In genomic region chr2:54274781-54275242, GRCh38 we compare ENCODE assay signal across 11 cellular contexts. TPM values are rescaled to one million over a fixed set of nuclear protein-coding genes. Genes with fewer than 3 reads are reported as not detected.
DNase-seq lines count a peak whose midpoint lies in the region; ATAC-seq and TF ChIP-seq lines count a peak whose summit lies in the region.
"Had no signal": no experiment of that assay in that cellular context is flagged by ENCODE, and none has a peak within 500 bp of the region (broad histone marks: within the 10 kb centered on the region; RNA-seq: fewer than 3 reads in every experiment).

No MANE protein-coding gene starts in this region.

- H3K4me1 ChIP-seq in A673 (ENCODE audit: insufficient read depth, low read length, poor library complexity, severe bottlenecking): peaks cover 14% of the 10 kb centered on the region
- H3K4me1 ChIP-seq: gastrocnemius medialis had no signal

- no peak for TF ChIP-seq CTCF in A673 (conservative IDR thresholded peaks at IDR 0.05; ENCODE audit: low read depth, low read length)
- TF ChIP-seq CTCF in SU-DHL-6 (IDR thresholded peaks at IDR 0.05; ENCODE audit: insufficient read depth, low read length, poor library complexity, severe bottlenecking): no peak
- TF ChIP-seq CTCF in fibroblast of villous mesenchyme (IDR thresholded peaks at IDR 0.05; ENCODE audit: insufficient read depth, low read depth, low read length): no peak
- no peak for TF ChIP-seq CTCF in endothelial cell (IDR thresholded peaks at IDR 0.05; ENCODE audit: unreplicated experiment)

- H3K27ac ChIP-seq in A673 (ENCODE audit: low read depth, low read length, poor library complexity, severe bottlenecking) (peak overlapping the region; percentile 60), SU-DHL-6 (ENCODE audit: low read depth, low read length) (peak overlapping the region; percentile 21; the same call in 1 of the 2 replicates)

- no peaks in the 10 kb centered on the region for H3K79me2 ChIP-seq in SU-DHL-6 (ENCODE audit: insufficient read depth, low read length)

- peak overlapping the region; percentile 9 for H3K4me2 ChIP-seq in SU-DHL-6 (ENCODE audit: low read depth, low read length, poor library complexity, severe bottlenecking)

- no peaks in the 10 kb centered on the region for H3K27me3 Mint-ChIP-seq in endothelial cell (ENCODE audit: unreplicated experiment)

- H3K9me3 Mint-ChIP-seq in endothelial cell (ENCODE audit: unreplicated experiment): no peaks in the 10 kb centered on the region

- BruUV-seq in A673 (replicated peaks; lab: Mats Ljungman, UMichigan): no TSS peak

- no peaks in the 10 kb centered on the region for H4K20me1 ChIP-seq in SU-DHL-6 (ENCODE audit: low read depth, low read length)

- peak overlapping the region; percentile 3 for H2AFZ ChIP-seq in SU-DHL-6 (ENCODE audit: low read depth, low read length, severe bottlenecking)

- H3K27ac Mint-ChIP-seq in endothelial cell (ENCODE audit: unreplicated experiment): no peak overlapping the region

- H3K4me3 Mint-ChIP-seq in endothelial cell (ENCODE audit: unreplicated experiment): no peak overlapping the region

- ATAC-seq in GM21381 (IDR thresholded peaks at IDR 0.05; ENCODE audit: unreplicated experiment): no peak

- peaks cover 7% of the 10 kb centered on the region for H3K36me3 Mint-ChIP-seq in endothelial cell (ENCODE audit: low read depth, unreplicated experiment)

- H3K9me3 ChIP-seq in A673 (ENCODE audit: low read depth, low read length, poor library complexity, severe bottlenecking) (peaks cover 4% of the 10 kb centered on the region), SU-DHL-6 (ENCODE audit: insufficient read depth, low read length) (no peaks in the 10 kb centered on the region)
- H3K9me3 ChIP-seq: gastrocnemius medialis had no signal

- no peaks in the 10 kb centered on the region for H3F3A ChIP-seq in SU-DHL-6 (ENCODE audit: insufficient read depth)

- intact Hi-C loops in A673 (cut with micrococcal nuclease; ENCODE audit: unreplicated experiment): no loop called here

- H3K9me2 ChIP-seq in SU-DHL-6 (replicated peaks; ENCODE audit: insufficient read depth, low read length): no peaks in the 10 kb centered on the region

- H3K4me3 ChIP-seq in A673 (ENCODE audit: low read depth, low read length, poor library complexity, severe bottlenecking) (no peak overlapping the region), SU-DHL-6 (ENCODE audit: insufficient read depth, low read length, poor library complexity, severe bottlenecking) (no peak overlapping the region), fibroblast of villous mesenchyme (ENCODE audit: low read depth, low read length) (no peak overlapping the region)
- H3K4me3 ChIP-seq: gastrocnemius medialis had no signal

- H3K9ac ChIP-seq in SU-DHL-6 (ENCODE audit: low read length): no peak overlapping the region

- DNase-seq in A673 (ENCODE audit: low spot score) (peak; percentile 41), H4 (ENCODE audit: low spot score) (peak; percentile 79), fibroblast of villous mesenchyme (ENCODE audit: low read depth) (peak; percentile 85), endothelial cell (ENCODE audit: low spot score) (no peak), islet precursor cell (no peak)
- no peak for DNase-seq in stimulated activated CD4-positive, alpha-beta T cell treated with anti-CD3 and anti-CD28 coated beads, Interleukin-1b, Interleukin-23, amount 100 ng/mL, for 48 hours
- DNase-seq: activated naive CD4-positive, alpha-beta T cell; COR-L47; gastrocnemius medialis had no signal

- POLR2A ChIA-PET in A673 (lab: Charles Lee; ENCODE audit: low non-redundant PET): no interaction called here

- no peaks in the 10 kb centered on the region for H3K27me3 ChIP-seq in A673 (replicated peaks; ENCODE audit: insufficient read depth, low read depth, low read length, poor library complexity)
- no peaks in the 10 kb centered on the region for H3K27me3 ChIP-seq in SU-DHL-6 (ENCODE audit: low read length)
- H3K27me3 ChIP-seq: gastrocnemius medialis had no signal

- H3K36me3 ChIP-seq in A673 (ENCODE audit: insufficient read depth, low read length, poor library complexity, severe bottlenecking) (no peaks in the 10 kb centered on the region), SU-DHL-6 (ENCODE audit: low read length) (no peaks in the 10 kb centered on the region)
- H3K36me3 ChIP-seq: gastrocnemius medialis had no signal

- H3K4me1 Mint-ChIP-seq in endothelial cell (ENCODE audit: unreplicated experiment): no peaks in the 10 kb centered on the region

- CTCF ChIA-PET in A673 (lab: Charles Lee): interaction anchor here (0.6 kb wide), 1 partner anchor 177 kb away, joined by 4 read pairs; no protein-coding TSS in a partner anchor

RNA-seq across cellular contexts. Expression of gene TSPYL6, which starts 18.8 kb away (rescaled TPM):
- not detected in 2 replicates for total RNA-seq in A673 (2021)
- total RNA-seq in H4 (2014; rRNA removed; shearing (Covaris generic)): not detected in 2 replicates
- total RNA-seq in fibroblast of villous mesenchyme: not detected in 2 replicates
- not detected for total RNA-seq in endothelial cell (ENCODE audit: unreplicated experiment)
- total RNA-seq: gastrocnemius medialis had no signal

Comparison
In these comparisons a context has a peak if more than half of its experiments do, and no peak if none do; other contexts are left out.
1. DNase-seq: peak in A673 (single experiment), H4 (single experiment) and fibroblast of villous mesenchyme (single experiment); none in stimulated activated CD4-positive, alpha-beta T cell treated with anti-CD3 and anti-CD28 coated beads, Interleukin-1b, Interleukin-23, amount 100 ng/mL, for 48 hours (single experiment), endothelial cell (single experiment) and islet precursor cell (single experiment).